ENCODE assay signal across 1 cellular context in genomic region chr4:31538877-31539276, GRCh38.
TF ChIP-seq lines count a peak whose summit lies in the region.

No MANE protein-coding gene starts in this region.

TF ChIP-seq in H1, 55 proteins besides CTCF, POLR2A, EP300 and RAD21 (continued from another document):
- TF ChIP-seq ATF2 (IDR thresholded peaks at IDR 0.05; ENCODE audit: low read length) (no peak), SIX5 (IDR thresholded peaks at IDR 0.05; ENCODE audit: low read depth, low read length) (no peak), TAF7 (optimal IDR thresholded peaks at IDR 0.05; ENCODE audit: borderline replicate concordance, low read depth, low read length) (no peak), JUN (IDR thresholded peaks at IDR 0.05; ENCODE audit: low read depth, low read length) (no peak)
TF ChIP-seq in H1: peak in this region for 0.
